25 cellular contexts compared by ENCODE assay signal in genomic region chr15:47386459-47386858, GRCh38.
DNase-seq lines count a peak whose midpoint lies in the region; ATAC-seq and TF ChIP-seq lines count a peak whose summit lies in the region.
"Had no signal": no experiment of that assay in that cellular context is flagged by ENCODE, and none has a peak within 500 bp of the region (broad histone marks: within the 10 kb centered on the region; RNA-seq: fewer than 3 reads in every experiment).

No MANE protein-coding gene starts in this region.

- H3K9ac ChIP-seq in mesenchymal stem cell (ENCODE audit: low read length) (no peak overlapping the region), neural progenitor cell (no peak overlapping the region)
- H3K9ac ChIP-seq: BLaER1 had no signal

- H2AK5ac ChIP-seq in mesenchymal stem cell (ENCODE audit: low read length, severe bottlenecking), result no peak overlapping the region

- 62 to 69% methylated on average over 5 of the region's 5 CpGs for WGBS in body of pancreas, 2 donors
- WGBS in mesenchymal stem cell, result 96% methylated on average over 5 of the region's 5 CpGs

- peaks cover 29% of the 10 kb centered on the region for H3K4me1 Mint-ChIP-seq in neural progenitor cell
- H3K4me1 Mint-ChIP-seq: CD14-positive monocyte; CD4-positive, alpha-beta memory T cell; CD4-positive, CD25-positive, alpha-beta regulatory T cell; CD8-positive, alpha-beta memory T cell had no signal

- no peak for TF ChIP-seq CTCF in body of pancreas (IDR thresholded peaks at IDR 0.05)
- TF ChIP-seq CTCF in neural progenitor cell (IDR thresholded peaks at IDR 0.05), result no peak

- intact Hi-C loops in body of pancreas (cut with DNase I), result no loop called here

- no peaks in the 10 kb centered on the region for H3K79me2 ChIP-seq in neural progenitor cell (ENCODE audit: low read depth)

- H3K27me3 ChIP-seq in body of pancreas (no peaks in the 10 kb centered on the region), mesenchymal stem cell (ENCODE audit: control insufficient read depth in 1 of 2, insufficient read depth in 1 of 2, low read length in 2 of 2) (no peaks in the 10 kb centered on the region), neural progenitor cell (no peaks in the 10 kb centered on the region)
- H3K27me3 ChIP-seq: BE2C, BLaER1 had no signal

- no peaks in the 10 kb centered on the region for H3K9me3 Mint-ChIP-seq in neural progenitor cell

- H4K8ac ChIP-seq in mesenchymal stem cell (ENCODE audit: low read length), result peak overlapping the region; percentile 36

- no peak for TF ChIP-seq POLR2A in body of pancreas (IDR thresholded peaks at IDR 0.05)

- H3K4me3 Mint-ChIP-seq in neural progenitor cell, result no peak overlapping the region
- H3K4me3 Mint-ChIP-seq: CD14-positive monocyte; CD4-positive, CD25-positive, alpha-beta regulatory T cell; CD8-positive, alpha-beta memory T cell had no signal

- H3K4me2 ChIP-seq in mesenchymal stem cell (ENCODE audit: low read length, poor library complexity, severe bottlenecking) (no peak overlapping the region), neural progenitor cell (no peak overlapping the region)
- H3K4me2 ChIP-seq: BLaER1 had no signal

- peak overlapping the region; percentile 51 for H3K27ac Mint-ChIP-seq in neural progenitor cell
- H3K27ac Mint-ChIP-seq: CD4-positive, alpha-beta memory T cell; CD4-positive, CD25-positive, alpha-beta regulatory T cell; CD8-positive, alpha-beta memory T cell had no signal

- no peaks in the 10 kb centered on the region for H4K20me1 ChIP-seq in neural progenitor cell (ENCODE audit: low read depth)
- H4K20me1 ChIP-seq: BLaER1 had no signal

- H3K4me1 ChIP-seq in body of pancreas (peaks cover 9% of the 10 kb centered on the region), mesenchymal stem cell (ENCODE audit: control insufficient read depth, insufficient read depth, low read depth, low read length) (peaks cover 2% of the 10 kb centered on the region), neural progenitor cell (no peaks in the 10 kb centered on the region)
- H3K4me1 ChIP-seq: BLaER1 had no signal

- peak; percentile 40 for ATAC-seq in body of pancreas
- ATAC-seq: GM12878 had no signal

- no peak overlapping the region for H2BK5ac ChIP-seq in mesenchymal stem cell (ENCODE audit: low read depth, low read length, poor library complexity, severe bottlenecking)

- no peaks in the 10 kb centered on the region for H3K36me3 Mint-ChIP-seq in neural progenitor cell
- H3K36me3 Mint-ChIP-seq: CD14-positive monocyte; CD4-positive, alpha-beta memory T cell; CD4-positive, CD25-positive, alpha-beta regulatory T cell; CD8-positive, alpha-beta memory T cell had no signal

- H3K23ac ChIP-seq in mesenchymal stem cell (ENCODE audit: low read length in 2 of 2), result no peak overlapping the region

- peak; percentile 29 to 72 (median 42) for DNase-seq in body of pancreas
- DNase-seq in mesenchymal stem cell, result no peak
- DNase-seq in neural progenitor cell (ENCODE audit: low spot score), result no peak
- DNase-seq in activated CD4-positive, alpha-beta T cell treated with anti-CD3 and anti-CD28 coated beads for 4 hours, result no peak
- DNase-seq in NCI-H1930 (lab: John Stamatoyannopoulos, UW), result no peak
- DNase-seq in activated CD8-positive, alpha-beta memory T cell treated with anti-CD3 and anti-CD28 coated beads for 24 hours, result no peak
- DNase-seq in T1000 (lab: John Stamatoyannopoulos, UW), result no peak
- DNase-seq: 8988T; ACHN; BE2C; C1 segment of cervical spinal cord; CD4-positive, alpha-beta memory T cell; CD4-positive, CD25-positive, alpha-beta regulatory T cell; CD8-positive, alpha-beta memory T cell; COR-L47; DMS 273 treated with DMSO at 0.1 percent for 48 hours; DMS153; DMS53; DMS79; DND-41; EL; GDM1 had no signal

- H3K27ac ChIP-seq in body of pancreas (no peak overlapping the region), mesenchymal stem cell (ENCODE audit: low read length, poor library complexity, severe bottlenecking) (no peak overlapping the region), neural progenitor cell (no peak overlapping the region)
- H3K27ac ChIP-seq: BLaER1 had no signal

- H3K36me3 ChIP-seq in body of pancreas (replicated peaks in 1 of 2; ENCODE audit: insufficient read depth in 1 of 2, low read depth in 2 of 2) (no peaks in the 10 kb centered on the region), mesenchymal stem cell (ENCODE audit: control insufficient read depth in 1 of 2, insufficient read depth in 2 of 2, low read depth in 1 of 2, low read length in 2 of 2) (no peaks in the 10 kb centered on the region), neural progenitor cell (no peaks in the 10 kb centered on the region)
- H3K36me3 ChIP-seq: BE2C, BLaER1 had no signal

- H3K14ac ChIP-seq in mesenchymal stem cell (ENCODE audit: low read length in 2 of 2), result no peak overlapping the region

- H3K79me1 ChIP-seq in mesenchymal stem cell (replicated peaks; ENCODE audit: low read length, poor library complexity, severe bottlenecking), result no peaks in the 10 kb centered on the region

- H3K27me3 Mint-ChIP-seq in neural progenitor cell (ENCODE audit: insufficient read depth, low read depth), result peaks cover 6% of the 10 kb centered on the region
- H3K27me3 Mint-ChIP-seq: CD4-positive, alpha-beta memory T cell; CD4-positive, CD25-positive, alpha-beta regulatory T cell had no signal

- no peak overlapping the region for H2AFZ ChIP-seq in mesenchymal stem cell (ENCODE audit: low read depth, low read length)
- H2AFZ ChIP-seq in neural progenitor cell (replicated peaks), result no peak overlapping the region

- peak overlapping the region; percentile 48 to 84 for H2BK12ac ChIP-seq in mesenchymal stem cell (ENCODE audit: low read length in 2 of 2)

- no peak overlapping the region for H2BK15ac ChIP-seq in mesenchymal stem cell (ENCODE audit: low read depth, poor library complexity, severe bottlenecking)

- H3F3A ChIP-seq in neural progenitor cell (ENCODE audit: low read depth), result no peaks in the 10 kb centered on the region

- H3K4ac ChIP-seq in mesenchymal stem cell (ENCODE audit: low read depth in 1 of 2, low read length in 2 of 2), result peak overlapping the region in 1 of 2 experiments; percentile 83

- H3K18ac ChIP-seq in mesenchymal stem cell (ENCODE audit: low read depth in 1 of 2, low read length in 2 of 2), result peak overlapping the region in 1 of 2 experiments; percentile 1

- no peak overlapping the region for H4K91ac ChIP-seq in mesenchymal stem cell (ENCODE audit: low read length)

- H3K4me3 ChIP-seq in body of pancreas (no peak overlapping the region), mesenchymal stem cell (ENCODE audit: insufficient read depth in 1 of 2, low read depth in 1 of 2, low read length in 2 of 2) (no peak overlapping the region), neural progenitor cell (no peak overlapping the region)
- H3K4me3 ChIP-seq: BLaER1, GM12878 had no signal

- H2BK120ac ChIP-seq in mesenchymal stem cell (ENCODE audit: low read depth, low read length), result no peak overlapping the region

- H3K9me3 ChIP-seq in body of pancreas (no peaks in the 10 kb centered on the region), mesenchymal stem cell (ENCODE audit: control insufficient read depth, low read length) (no peaks in the 10 kb centered on the region), neural progenitor cell (ENCODE audit: low read depth) (no peaks in the 10 kb centered on the region)
- H3K9me3 ChIP-seq: BE2C, BLaER1 had no signal

Comparison
In these comparisons a context has a peak if more than half of its experiments do, and no peak if none do; other contexts are left out.
1. DNase-seq: peak in body of pancreas (4 of 4); none in mesenchymal stem cell (single experiment), neural progenitor cell (single experiment), activated CD4-positive, alpha-beta T cell treated with anti-CD3 and anti-CD28 coated beads for 4 hours (0 of 2), NCI-H1930 (0 of 2), activated CD8-positive, alpha-beta memory T cell treated with anti-CD3 and anti-CD28 coated beads for 24 hours (single experiment) and T1000 (single experiment).